Comparison of ENCODE assay signal across 8 cellular contexts in genomic region chr10:71850745-71851629, GRCh38. TPM values are rescaled to one million over a fixed set of nuclear protein-coding genes. Genes with fewer than 3 reads are reported as not detected.
DNase-seq lines count a peak whose midpoint lies in the region; ATAC-seq and TF ChIP-seq lines count a peak whose summit lies in the region.

Gene PSAP, minus strand, starts transcription at chr10:71851251. Its CDS starts 30 bp downstream, at chr10:71851221.

- H3K9ac ChIP-seq in KMS-11 = peak within 1 kb of the TSS; percentile 64
- H3K9ac ChIP-seq in mucosa of stomach (ENCODE audit: low read length) = peak within 1 kb of the TSS; percentile 98

- H3K36me3 ChIP-seq in KMS-11 (ENCODE audit: insufficient read depth) (no peaks in the 10 kb centered on the region), Peyer's patch (no peaks in the 10 kb centered on the region), esophagus (ENCODE audit: control insufficient read depth in 2 of 2, insufficient read depth in 2 of 2, low read length in 1 of 2) (no peaks in the 10 kb centered on the region), mucosa of stomach (ENCODE audit: control insufficient read depth, insufficient read depth, low read length) (no peaks in the 10 kb centered on the region)

- DNase-seq in DMS53 treated with DMSO at 0.1 percent for 48 hours (lab: John Stamatoyannopoulos, UW; ENCODE audit: unreplicated experiment) (peak; percentile 95), Peyer's patch (peak; percentile 98 to 99 (median 99))
- peak; percentile 98 to 99 for DNase-seq in activated T-cell treated with anti-CD3 and anti-CD28 coated beads, Interleukin-2, amount 50 U/mL, for 48 hours
- peak; percentile 96 to 98 for DNase-seq in stimulated activated CD8-positive, alpha-beta memory T cell treated with anti-CD3 and anti-CD28 coated beads, Interleukin-7, amount 100 ng/mL, for 1 hour (ENCODE audit: low read depth in 2 of 2)

- TF ChIP-seq CTCF in KMS-11 (conservative IDR thresholded peaks at IDR 0.05; ENCODE audit: low read depth, low read length) (no peak), Peyer's patch (IDR thresholded peaks at IDR 0.05) (no peak)

- no peaks in the 10 kb centered on the region for H4K20me1 ChIP-seq in KMS-11 (ENCODE audit: insufficient read depth)

- peak within 1 kb of the TSS; percentile 88 for H3K4me2 ChIP-seq in KMS-11

- ATAC-seq in GM21737 (IDR thresholded peaks at IDR 0.05; ENCODE audit: unreplicated experiment) = peak; percentile 92

- 2% methylated on average over 52 to 56 of the region's 56 CpGs for WGBS in esophagus, 2 donors

- peak within 1 kb of the TSS; percentile 74 for H2AFZ ChIP-seq in KMS-11 (ENCODE audit: low read depth)

- H3K4me3 ChIP-seq in KMS-11 (IDR thresholded peaks at IDR 0.05; ENCODE audit: insufficient read depth, low read depth, low read length) (no peak within 1 kb of the TSS), Peyer's patch (peak within 1 kb of the TSS; percentile 72 to 94 (median 88)), esophagus (ENCODE audit: low read depth in 1 of 2, low read length in 2 of 2) (peak within 1 kb of the TSS; percentile 97 to 100), mucosa of stomach (ENCODE audit: low read length) (peak within 1 kb of the TSS; percentile 95)

- H3K27ac ChIP-seq in KMS-11 (peak within 1 kb of the TSS; percentile 70), Peyer's patch (peak within 1 kb of the TSS; percentile 90 to 97 (median 92)), esophagus (ENCODE audit: low read depth in 2 of 2, low read length in 1 of 2) (peak within 1 kb of the TSS; percentile 97 to 98)

- H3K27me3 ChIP-seq in KMS-11 (ENCODE audit: insufficient read depth, low read depth) (no peaks in the 10 kb centered on the region), Peyer's patch (no peaks in the 10 kb centered on the region), esophagus (ENCODE audit: control insufficient read depth in 1 of 2, insufficient read depth in 2 of 2, low read length in 2 of 2) (no peaks in the 10 kb centered on the region), mucosa of stomach (ENCODE audit: control insufficient read depth, insufficient read depth, low read length) (no peaks in the 10 kb centered on the region)

- H3K4me1 ChIP-seq in KMS-11 (ENCODE audit: low read depth, poor library complexity, severe bottlenecking) = peaks cover 19% of the 10 kb centered on the region
- H3K4me1 ChIP-seq in Peyer's patch = peaks cover 0 to 32% (median 10%) of the 10 kb centered on the region in 4 donors
- H3K4me1 ChIP-seq in esophagus (ENCODE audit: control insufficient read depth in 2 of 2, insufficient read depth in 2 of 2, low read length in 1 of 2) = peaks cover 2 to 9% of the 10 kb centered on the region in 2 donors
- peaks cover 4% of the 10 kb centered on the region for H3K4me1 ChIP-seq in mucosa of stomach (ENCODE audit: control insufficient read depth, insufficient read depth, low read length)

- peaks cover 28% of the 10 kb centered on the region for H3K79me2 ChIP-seq in KMS-11 (ENCODE audit: insufficient read depth, low read depth)

- H3K9me3 ChIP-seq in Peyer's patch (no peaks in the 10 kb centered on the region), esophagus (ENCODE audit: control insufficient read depth in 2 of 2, insufficient read depth in 1 of 2, low read depth in 1 of 2, low read length in 1 of 2) (no peaks in the 10 kb centered on the region), mucosa of stomach (ENCODE audit: control insufficient read depth, low read length) (no peaks in the 10 kb centered on the region)

- peak; percentile 98 to 99 for TF ChIP-seq POLR2A in Peyer's patch (IDR thresholded peaks at IDR 0.05)

RNA-seq across cellular contexts. Expression of gene PSAP, which starts in this region (rescaled TPM):
- 100 to 1,000 TPM; 193 to 647 (median 491) TPM for total RNA-seq in Peyer's patch
- 100 to 1,000 TPM; 157 to 241 TPM for polyA plus RNA-seq in esophagus
